24 cellular contexts compared by ENCODE assay signal in genomic region chr20:8368680-8369079, GRCh38.
"Had no signal": no experiment of that assay in that cellular context is flagged by ENCODE, and none has a peak within 500 bp of the region (broad histone marks: within the 10 kb centered on the region; RNA-seq: fewer than 3 reads in every experiment).

No MANE protein-coding gene starts in this region.

- H3K4me1 ChIP-seq: gastrocnemius medialis, heart left ventricle, upper lobe of right lung had no signal

- H3K4me1 Mint-ChIP-seq: nephron had no signal

- H3K27ac ChIP-seq: cardiac muscle cell, gastrocnemius medialis, heart left ventricle, left lung, upper lobe of right lung, WERI-Rb-1 had no signal

- H3K36me3 ChIP-seq: cardiac muscle cell, gastrocnemius medialis, heart left ventricle, left lung, upper lobe of right lung, WERI-Rb-1 had no signal

- H3K36me3 Mint-ChIP-seq: activated naive CD4-positive, alpha-beta T cell treated with anti-CD3 and anti-CD28 coated beads, Interleukin-2, amount 50 U/mL, for 24 hours had no signal

- DNase-seq: activated CD4-positive, alpha-beta T cell treated with anti-CD3 and anti-CD28 coated beads for 1 hour; activated gamma-delta T cell; activated T-cell treated with anti-CD3 and anti-CD28 coated beads, Interleukin-2, amount 50 U/mL, for 72 hours; amniotic stem cell; effector CD8-positive, alpha-beta T cell; gastrocnemius medialis; heart left ventricle; left lung; mammary epithelial cell; midbrain; nucleus accumbens; posterior cingulate gyrus; retina; stimulated activated CD4-positive, alpha-beta T cell treated with anti-CD3 and anti-CD28 coated beads, Interleukin-12 subunit alpha, Interleukin-12 subunit beta, amount 100 ng/mL, for 4 hours; stimulated activated CD4-positive, alpha-beta T cell treated with anti-CD3 and anti-CD28 coated beads, Interleukin-1b, Interleukin-23, amount 100 ng/mL, for 48 hours; stimulated activated CD8-positive, alpha-beta memory T cell treated with anti-CD3 and anti-CD28 coated beads, Interleukin-4, amount 100 ng/mL, for 48 hours; stimulated activated naive CD4-positive, alpha-beta T cell; upper lobe of right lung; WERI-Rb-1 had no signal

- H3K9me3 ChIP-seq: gastrocnemius medialis, heart left ventricle, left lung, upper lobe of right lung had no signal

- H3K27me3 Mint-ChIP-seq: activated naive CD4-positive, alpha-beta T cell treated with anti-CD3 and anti-CD28 coated beads, Interleukin-2, amount 50 U/mL, for 24 hours had no signal

- ATAC-seq: activated T-cell treated with anti-CD3 and anti-CD28 coated beads, Interleukin-2, amount 50 U/mL, for 72 hours; esophagus mucosa; gastrocnemius medialis; heart left ventricle; left lung; upper lobe of right lung had no signal

- H3K9me3 Mint-ChIP-seq: activated naive CD4-positive, alpha-beta T cell treated with anti-CD3 and anti-CD28 coated beads, Interleukin-2, amount 50 U/mL, for 24 hours; activated T-cell treated with anti-CD3 and anti-CD28 coated beads, Interleukin-2, amount 50 U/mL, for 72 hours; dendritic cell treated with granulocyte-macrophage colony-stimulating factor and Interleukin-4, amounts not matched to agents 40 ng/mL and 50 ng/mL, for 4 days; nephron had no signal

- H3K27ac Mint-ChIP-seq: activated naive CD4-positive, alpha-beta T cell treated with anti-CD3 and anti-CD28 coated beads, Interleukin-2, amount 50 U/mL, for 24 hours; activated T-cell treated with anti-CD3 and anti-CD28 coated beads, Interleukin-2, amount 50 U/mL, for 72 hours; dendritic cell treated with granulocyte-macrophage colony-stimulating factor and Interleukin-4, amounts not matched to agents 40 ng/mL and 50 ng/mL, for 4 days; nephron had no signal

- H3K4me3 Mint-ChIP-seq: activated naive CD4-positive, alpha-beta T cell treated with anti-CD3 and anti-CD28 coated beads, Interleukin-2, amount 50 U/mL, for 24 hours; activated T-cell treated with anti-CD3 and anti-CD28 coated beads, Interleukin-2, amount 50 U/mL, for 72 hours; dendritic cell treated with granulocyte-macrophage colony-stimulating factor and Interleukin-4, amounts not matched to agents 40 ng/mL and 50 ng/mL, for 4 days; nephron had no signal

- H3K27me3 ChIP-seq: cardiac muscle cell, gastrocnemius medialis, heart left ventricle, left lung, upper lobe of right lung had no signal

- H3K4me3 ChIP-seq: cardiac muscle cell, gastrocnemius medialis, heart left ventricle, left lung, upper lobe of right lung had no signal
